8 cellular contexts compared by ENCODE assay signal in the genomic region with DNA sequence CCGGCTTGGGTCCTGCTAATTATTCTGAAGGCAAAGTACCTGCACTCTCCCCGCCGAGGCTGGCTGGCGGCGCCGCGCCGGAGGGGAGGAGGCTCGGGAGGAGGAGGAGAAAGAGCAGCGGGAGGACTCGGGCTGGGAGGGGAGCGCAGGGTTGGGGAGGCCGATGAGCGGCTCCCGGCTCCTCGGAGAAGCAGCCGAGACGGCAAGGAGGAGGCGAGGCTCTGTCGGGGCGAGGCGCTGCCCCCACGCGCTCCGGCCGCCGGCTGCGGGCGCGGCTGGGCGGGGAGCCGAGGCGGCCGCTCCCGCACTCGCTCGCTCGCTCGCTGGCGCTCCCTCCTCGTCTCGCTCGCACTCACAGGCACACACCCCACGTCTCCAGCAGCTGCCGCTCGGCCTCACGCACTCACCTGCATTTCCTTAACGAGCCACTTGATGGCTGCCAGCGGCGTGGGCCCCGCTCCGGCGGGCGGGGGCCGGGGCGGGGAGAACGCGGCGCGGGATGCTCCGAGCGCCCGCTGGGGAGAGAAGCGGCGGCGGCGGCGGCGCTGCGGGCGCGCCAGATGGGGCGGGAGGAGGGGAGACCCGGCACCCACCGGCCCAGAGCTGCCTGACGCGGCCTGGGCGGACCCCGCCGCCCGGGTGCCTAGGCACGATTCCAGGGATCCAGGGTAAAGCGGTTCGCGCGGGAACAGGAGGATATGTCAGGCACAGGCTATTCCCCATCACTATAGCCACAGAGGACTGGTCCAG. TPM values are rescaled to one million over a fixed set of nuclear protein-coding genes. Genes with fewer than 3 reads are reported as not detected.
A peak's percentile ranks its signal among the peaks of the same experiment; 100 is the strongest.
DNase-seq lines count a peak whose midpoint lies in the region; ATAC-seq and TF ChIP-seq lines count a peak whose summit lies in the region.

A gene (minus strand): TSS at position 354 of the 750 bp plus-strand sequence.

- H3K4me3 ChIP-seq in GM12875 (ENCODE audit: low read depth, low read length): no peak within 1 kb of the TSS

- DNase-seq in NCI-H146 (lab: John Stamatoyannopoulos, UW) (peak; percentile 93), Right ventricle myocardium superior (no peak), occipital lobe (lab: John Stamatoyannopoulos, UW) (peak; percentile 59), NOMO-1 (lab: John Stamatoyannopoulos, UW; ENCODE audit: unreplicated experiment in 2 of 2) (no peak)
- DNase-seq in activated T-cell treated with anti-CD3 and anti-CD28 coated beads, Interleukin-2, amount 50 U/mL, for 48 hours: peak; percentile 30 to 36

- H3K27ac ChIP-seq in 22Rv1: peak within 1 kb of the TSS; percentile 70

- TF ChIP-seq CTCF in 22Rv1 (IDR thresholded peaks at IDR 0.05): peak; percentile 73
- peak; percentile 37; the same call in 1 of the 2 replicates for TF ChIP-seq CTCF in GM12875 (IDR thresholded peaks at IDR 0.05; ENCODE audit: borderline replicate concordance, insufficient read depth, low read depth, low read length)

- ATAC-seq in HG02798 (IDR thresholded peaks at IDR 0.05; ENCODE audit: poor library complexity, unreplicated experiment): peak; percentile 90
- ATAC-seq in Right ventricle myocardium superior (ENCODE audit: poor library complexity): peak; percentile 27

- intact Hi-C loops in Right ventricle myocardium superior (cut with DNase I): no loop called here

RNA-seq across cellular contexts. Expression of the gene that starts here (rescaled TPM):
- total RNA-seq in Right ventricle myocardium superior (7.8 TPM), occipital lobe (336 TPM)

Comparison
In these comparisons a context has a peak if more than half of its experiments do, and no peak if none do; other contexts are left out.
1. RNA of the gene that starts here (total RNA-seq): 336 TPM in occipital lobe (single experiment); 7.8 TPM in Right ventricle myocardium superior (single experiment); every median in the first group is over 10 times any median in the second.
2. DNase-seq: peak in NCI-H146 (single experiment), activated T-cell treated with anti-CD3 and anti-CD28 coated beads, Interleukin-2, amount 50 U/mL, for 48 hours (2 of 2) and occipital lobe (single experiment); none in Right ventricle myocardium superior (single experiment) and NOMO-1 (0 of 2).